Comparison of ENCODE assay signal across 14 cellular contexts in genomic region chr19:10283301-10283733, GRCh38.
"Had no signal": no experiment of that assay in that cellular context is flagged by ENCODE, and none has a peak within 500 bp of the region (broad histone marks: within the 10 kb centered on the region; RNA-seq: fewer than 3 reads in every experiment).

No MANE protein-coding gene starts in this region.

- H3K9me3 ChIP-seq: testis had no signal

- ATAC-seq: left lobe of liver; stimulated activated naive CD8-positive, alpha-beta T cell treated with anti-CD3 and anti-CD28 coated beads, Interleukin-15, amount 100 ng/mL, for 72 hours had no signal

- H3K27me3 Mint-ChIP-seq: dendritic cell treated with granulocyte-macrophage colony-stimulating factor and Interleukin-4, amounts not matched to agents 40 ng/mL and 50 ng/mL, for 4 days had no signal

- H3K27me3 ChIP-seq: testis had no signal

- H3K4me3 Mint-ChIP-seq: activated CD4-positive, alpha-beta memory T cell treated with anti-CD3 and anti-CD28 coated beads for 36 hours; activated naive CD8-positive, alpha-beta T cell; brain; dendritic cell treated with granulocyte-macrophage colony-stimulating factor and Interleukin-4, amounts not matched to agents 40 ng/mL and 50 ng/mL, for 4 days; stimulated activated naive CD8-positive, alpha-beta T cell treated with anti-CD3 and anti-CD28 coated beads, Interleukin-15, amount 100 ng/mL, for 72 hours had no signal

- H3K36me3 Mint-ChIP-seq: brain had no signal

- H3K4me3 ChIP-seq: testis had no signal

- H3K9me3 Mint-ChIP-seq: activated CD4-positive, alpha-beta memory T cell treated with anti-CD3 and anti-CD28 coated beads for 36 hours; dendritic cell treated with granulocyte-macrophage colony-stimulating factor and Interleukin-4, amounts not matched to agents 40 ng/mL and 50 ng/mL, for 4 days; stimulated activated naive CD8-positive, alpha-beta T cell treated with anti-CD3 and anti-CD28 coated beads, Interleukin-15, amount 100 ng/mL, for 72 hours had no signal

- H3K27ac Mint-ChIP-seq: activated CD4-positive, alpha-beta memory T cell treated with anti-CD3 and anti-CD28 coated beads for 36 hours; activated naive CD8-positive, alpha-beta T cell; brain; dendritic cell treated with granulocyte-macrophage colony-stimulating factor and Interleukin-4, amounts not matched to agents 40 ng/mL and 50 ng/mL, for 4 days; stimulated activated naive CD8-positive, alpha-beta T cell treated with anti-CD3 and anti-CD28 coated beads, Interleukin-15, amount 100 ng/mL, for 72 hours had no signal

- DNase-seq: activated CD4-positive, alpha-beta memory T cell treated with anti-CD3 and anti-CD28 coated beads for 36 hours; activated CD4-positive, alpha-beta T cell treated with anti-CD3 and anti-CD28 coated beads for 1 hour; activated gamma-delta T cell; activated T-cell treated with anti-CD3 and anti-CD28 coated beads, Interleukin-2, amount 50 U/mL, for 48 hours; amygdala; cerebellar nuclear complex; stimulated activated CD4-positive, alpha-beta T cell treated with anti-CD3 and anti-CD28 coated beads, Interleukin-2, amount 100 ng/mL, for 48 hours; stimulated activated naive CD8-positive, alpha-beta T cell treated with anti-CD3 and anti-CD28 coated beads, Interleukin-15, amount 100 ng/mL, for 72 hours; testis had no signal

- H3K27ac ChIP-seq: parathyroid adenoma, testis had no signal

- H3K4me1 ChIP-seq: parathyroid adenoma had no signal
